8 cellular contexts compared by ENCODE assay signal in genomic region chr2:207768168-207768890, GRCh38. TPM values are rescaled to one million over a fixed set of nuclear protein-coding genes. Genes with fewer than 3 reads are reported as not detected.
DNase-seq lines count a peak whose midpoint lies in the region; ATAC-seq and TF ChIP-seq lines count a peak whose summit lies in the region.

No MANE protein-coding gene starts in this region.

- peak overlapping the region; percentile 93 for H3K9ac ChIP-seq in mesendoderm (ENCODE audit: low read length)

- H2BK5ac ChIP-seq in mesendoderm (ENCODE audit: low read length): no peak overlapping the region

- H3K23ac ChIP-seq in mesendoderm (ENCODE audit: low read length): peak overlapping the region; percentile 97

- H3K79me1 ChIP-seq in mesendoderm (ENCODE audit: low read length): peaks cover 11% of the 10 kb centered on the region

- peaks cover 22% of the 10 kb centered on the region for H3K4me1 ChIP-seq in effector memory CD4-positive, alpha-beta T cell (ENCODE audit: control insufficient read depth, insufficient read depth, low read length, poor library complexity, severe bottlenecking)
- H3K4me1 ChIP-seq in mesendoderm (ENCODE audit: control insufficient read depth, low read depth, low read length) (peaks cover 14% of the 10 kb centered on the region), suprapubic skin (peaks cover 36% of the 10 kb centered on the region)

- H4K5ac ChIP-seq in mesendoderm (ENCODE audit: low read length): no peak overlapping the region

- H3K9me3 ChIP-seq in effector memory CD4-positive, alpha-beta T cell (ENCODE audit: control insufficient read depth, low read length): no peaks in the 10 kb centered on the region
- no peaks in the 10 kb centered on the region for H3K9me3 ChIP-seq in suprapubic skin

- no peak for TF ChIP-seq EP300 in suprapubic skin (IDR thresholded peaks at IDR 0.05)

- no peaks in the 10 kb centered on the region for H3K27me3 Mint-ChIP-seq in Calu3 (ENCODE audit: unreplicated experiment)

- H2BK120ac ChIP-seq in mesendoderm (ENCODE audit: low read depth, low read length): no peak overlapping the region

- no peak for ATAC-seq in HG02642 (IDR thresholded peaks at IDR 0.05; ENCODE audit: poor library complexity, unreplicated experiment)

- intact Hi-C loops in Calu3 (cut with micrococcal nuclease; ENCODE audit: unreplicated experiment): loop anchor here (1.0 to 5.0 kb wide), 4 partner anchors 42 to 139 kb away; no protein-coding TSS in a partner anchor

- BruUV-seq in Calu3 (replicated peaks; lab: Mats Ljungman, UMichigan): no TSS peak

- H3K27ac ChIP-seq in VCaP (peak overlapping the region; percentile 91), mesendoderm (ENCODE audit: low read depth, low read length) (peak overlapping the region; percentile 89), suprapubic skin (peak overlapping the region; percentile 10)
- H3K27ac ChIP-seq in effector memory CD4-positive, alpha-beta T cell (ENCODE audit: insufficient read depth, low read length, poor library complexity, severe bottlenecking): no peak overlapping the region

- peaks cover 68% of the 10 kb centered on the region for H3K36me3 Mint-ChIP-seq in Calu3 (ENCODE audit: insufficient read depth, unreplicated experiment)

- H3K27me3 ChIP-seq in effector memory CD4-positive, alpha-beta T cell (replicated peaks; ENCODE audit: control insufficient read depth, insufficient read depth, low read length, poor library complexity, severe bottlenecking): peaks cover 4% of the 10 kb centered on the region
- H3K27me3 ChIP-seq in mesendoderm (ENCODE audit: insufficient read depth, low read length, poor library complexity) (no peaks in the 10 kb centered on the region), suprapubic skin (no peaks in the 10 kb centered on the region)

- H3K9me3 Mint-ChIP-seq in Calu3 (ENCODE audit: low read depth, unreplicated experiment): no peaks in the 10 kb centered on the region

- H3K4me3 Mint-ChIP-seq in Calu3 (ENCODE audit: low read depth, unreplicated experiment): peak overlapping the region; percentile 82

- H3K4me1 Mint-ChIP-seq in Calu3 (ENCODE audit: low read depth, unreplicated experiment): peaks cover 51% of the 10 kb centered on the region

- WGBS in mesendoderm (ENCODE audit: extremely low coverage, insufficient coverage, low lambda C conversion rate): no CpG with 5 or more reads among the region's 74 CpGs
- 2% methylated on average over 19 of the region's 74 CpGs for WGBS in suprapubic skin

- peak overlapping the region; percentile 85 for H3K4me2 ChIP-seq in mesendoderm (ENCODE audit: low read length)

- peak overlapping the region; percentile 35 for H3K18ac ChIP-seq in mesendoderm (ENCODE audit: low read length)

- H3K4me3 ChIP-seq in effector memory CD4-positive, alpha-beta T cell (ENCODE audit: insufficient read depth, low read depth, low read length, poor library complexity, severe bottlenecking): peak overlapping the region; percentile 78
- H3K4me3 ChIP-seq in mesendoderm (ENCODE audit: low read length): peak overlapping the region; percentile 83
- H3K4me3 ChIP-seq in suprapubic skin: peak overlapping the region; percentile 77

- DNase-seq in Calu3 (peak; percentile 37), HUDEP-2 (lab: John Stamatoyannopoulos, UW; ENCODE audit: unreplicated experiment in 76 of 76) (peak in 45 of 76 experiments; percentile 11 to 56 (median 38)), mesendoderm (peak; percentile 78), suprapubic skin (ENCODE audit: low spot score in 2 of 2) (peak; percentile 78 to 85), dedifferentiated amniotic fluid mesenchymal stem cell (ENCODE audit: extremely low spot score) (no peak)
- peak in 1 of 3 donors; percentile 6 for DNase-seq in effector memory CD4-positive, alpha-beta T cell

- H3K4ac ChIP-seq in mesendoderm (ENCODE audit: low read depth, low read length): no peak overlapping the region

- peak overlapping the region; percentile 83 for H3K27ac Mint-ChIP-seq in Calu3 (ENCODE audit: unreplicated experiment)

- TF ChIP-seq CTCF in Calu3 (IDR thresholded peaks at IDR 0.05; ENCODE audit: unreplicated experiment) (peak; percentile 6), VCaP (conservative IDR thresholded peaks at IDR 0.05) (peak; percentile 21; the same call in 1 of the 2 replicates), suprapubic skin (IDR thresholded peaks at IDR 0.05) (no peak)

- no peak overlapping the region for H2AK5ac ChIP-seq in mesendoderm (ENCODE audit: low read length)

- TF ChIP-seq POLR2A in suprapubic skin (IDR thresholded peaks at IDR 0.05): no peak

- H3K79me2 ChIP-seq in mesendoderm (ENCODE audit: control insufficient read depth, insufficient read depth, low read length): peaks cover 51% of the 10 kb centered on the region

- no peak overlapping the region for H4K8ac ChIP-seq in mesendoderm (ENCODE audit: low read depth, low read length)

- no peak overlapping the region for H2BK15ac ChIP-seq in mesendoderm (replicated peaks; ENCODE audit: low read depth)

- CTCF ChIA-PET in Calu3 (lab: Charles Lee): interaction anchor here (0.7 kb wide), 1 partner anchor 170 kb away, joined by 3 read pairs; no protein-coding TSS in a partner anchor

- H3K56ac ChIP-seq in mesendoderm (ENCODE audit: low read length): peak overlapping the region; percentile 96

- no peaks in the 10 kb centered on the region for H3K36me3 ChIP-seq in effector memory CD4-positive, alpha-beta T cell (ENCODE audit: control insufficient read depth, insufficient read depth, low read length)
- H3K36me3 ChIP-seq in mesendoderm (ENCODE audit: control insufficient read depth, insufficient read depth, low read length): peaks cover 3% of the 10 kb centered on the region
- H3K36me3 ChIP-seq in suprapubic skin: peaks cover 7% of the 10 kb centered on the region

RNA-seq across cellular contexts. Expression of gene FZD5, which starts 1.4 kb away (rescaled TPM):
- total RNA-seq in Calu3 (2022) (20.4 and 22.2 TPM in 2 replicates), suprapubic skin (1 to 10 TPM; 2.7 to 4.6 (median 3.3) TPM)
- 42.5 TPM for polyA plus RNA-seq in mesendoderm (2013, experiment 1 of 2)
- polyA plus RNA-seq in mesendoderm (2013, experiment 2 of 2): 41.3 TPM

RNA-seq across cellular contexts. Expression of gene CCNYL1, which starts 56.9 kb away (rescaled TPM):
- total RNA-seq in Calu3 (2022): 13.7 and 16.3 TPM in 2 replicates
- 21.5 TPM for polyA plus RNA-seq in mesendoderm (2013, experiment 1 of 2)
- 22.0 TPM for polyA plus RNA-seq in mesendoderm (2013, experiment 2 of 2)
- total RNA-seq in suprapubic skin: 10 to 100 TPM in 1 of 4 donors, 1 to 10 TPM in 3; 3.1 to 11.3 (median 5.4) TPM

Comparison
In these comparisons a context has a peak if more than half of its experiments do, and no peak if none do; other contexts are left out.
1. CTCF ChIP-seq: peak in Calu3 (single experiment) and VCaP (single experiment); none in suprapubic skin (0 of 2).
2. Peak in every context shown above with its lines, with median percentiles within 50 percentile points of each other: H3K4me3 ChIP-seq.